ENCODE assay signal across 17 cellular contexts in genomic region chr13:47334173-47334572, GRCh38.
A peak's percentile ranks its signal among the peaks of the same experiment; 100 is the strongest.
DNase-seq lines count a peak whose midpoint lies in the region; ATAC-seq and TF ChIP-seq lines count a peak whose summit lies in the region.
"Had no signal": no experiment of that assay in that cellular context is flagged by ENCODE, and none has a peak within 500 bp of the region (broad histone marks: within the 10 kb centered on the region; RNA-seq: fewer than 3 reads in every experiment).

No MANE protein-coding gene starts in this region.

- TF ChIP-seq CTCF in fibroblast of pulmonary artery (IDR thresholded peaks at IDR 0.05; ENCODE audit: low read length, missing control alignments), result no peak

- H3K9me3 ChIP-seq in MG63, result no peaks in the 10 kb centered on the region
- H3K9me3 ChIP-seq: lower lobe of right lung had no signal

- no peak for ATAC-seq in HG02885 (IDR thresholded peaks at IDR 0.05; ENCODE audit: poor library complexity, unreplicated experiment)
- ATAC-seq: K562, lower lobe of right lung had no signal

- H3K4me3 ChIP-seq in MG63 (no peak overlapping the region), fibroblast of pulmonary artery (replicated peaks; ENCODE audit: low read depth, low read length) (no peak overlapping the region)
- H3K4me3 ChIP-seq: K562, lower lobe of right lung, SK-N-MC had no signal

- H3K27me3 ChIP-seq in MG63, result no peaks in the 10 kb centered on the region

- no peaks in the 10 kb centered on the region for H3K36me3 ChIP-seq in MG63
- H3K36me3 ChIP-seq: lower lobe of right lung had no signal

- intact Hi-C loops in posterior vena cava (cut with DNase I), result loop anchor here in 1 of 2 donors (5.0 kb wide), 1 partner anchor 82 kb away; no protein-coding TSS in a partner anchor

- DNase-seq in AG20443 (ENCODE audit: low spot score), result peak; percentile 76
- DNase-seq in MG63, result peak; percentile 72
- DNase-seq in fibroblast of pulmonary artery (ENCODE audit: low read depth), result peak; percentile 59
- DNase-seq in posterior vena cava (ENCODE audit: low spot score), result peak; percentile 80
- no peak for DNase-seq in cortex of kidney (lab: John Stamatoyannopoulos, UW)
- DNase-seq in activated T-cell treated with anti-CD3 and anti-CD28 coated beads for 4 hours, result no peak
- DNase-seq in nucleus accumbens (lab: John Stamatoyannopoulos, UW), result no peak
- DNase-seq: activated CD8-positive, alpha-beta memory T cell treated with anti-CD3 and anti-CD28 coated beads, Interleukin-2, amount 50 U/mL, for 4 hours; CD4-positive, alpha-beta T cell; GF-D8; lower lobe of right lung; NCI-H187 treated with DMSO at 0.1 percent for 48 hours; stimulated activated CD4-positive, alpha-beta T cell treated with anti-CD3 and anti-CD28 coated beads, Interleukin-4, amount 100 ng/mL, for 1 hour; stimulated activated naive CD4-positive, alpha-beta T cell had no signal

Comparison
In these comparisons a context has a peak if more than half of its experiments do, and no peak if none do; other contexts are left out.
1. DNase-seq: peak in AG20443 (single experiment), MG63 (single experiment), fibroblast of pulmonary artery (single experiment) and posterior vena cava (single experiment); none in cortex of kidney (single experiment), activated T-cell treated with anti-CD3 and anti-CD28 coated beads for 4 hours (single experiment) and nucleus accumbens (0 of 56).